In genomic region chr18:77407733-77408132, GRCh38 we compare ENCODE assay signal across 11 cellular contexts.
"Had no signal": no experiment of that assay in that cellular context is flagged by ENCODE, and none has a peak within 500 bp of the region (broad histone marks: within the 10 kb centered on the region; RNA-seq: fewer than 3 reads in every experiment).

No MANE protein-coding gene starts in this region.

- ATAC-seq: activated naive CD8-positive, alpha-beta T cell treated with anti-CD3 and anti-CD28 coated beads, Interleukin-2, amount 50 U/mL, for 24 hours; heart right ventricle; pancreas had no signal

- H3K27me3 ChIP-seq: cardiac muscle cell, heart right ventricle, pancreas, thyroid gland had no signal

- H3K36me3 ChIP-seq: cardiac muscle cell, heart right ventricle, pancreas, thyroid gland had no signal

- DNase-seq: activated B cell treated with CpG ODN at 0.5 μM for 24 hours; activated CD4-positive, alpha-beta T cell treated with anti-CD3 and anti-CD28 coated beads, Interleukin-2, amount 10 ng/mL, durations not matched to agents 24 days and 14 days; activated naive CD4-positive, alpha-beta T cell treated with Interleukin-2 at 50 U/mL for 16 hours; activated naive CD8-positive, alpha-beta T cell treated with anti-CD3 and anti-CD28 coated beads, Interleukin-2, amount 50 U/mL, for 24 hours; effector CD4-positive, alpha-beta T cell; foreskin melanocyte; heart right ventricle; kidney glomerular epithelial cell; pancreas; thyroid gland had no signal

- H3K27ac ChIP-seq: cardiac muscle cell, heart right ventricle, pancreas, thyroid gland had no signal

- H3K4me1 ChIP-seq: heart right ventricle, pancreas, thyroid gland had no signal

- H3K4me3 ChIP-seq: cardiac muscle cell, heart right ventricle, pancreas, thyroid gland had no signal

- H3K9me3 ChIP-seq: heart right ventricle, pancreas, thyroid gland had no signal
